ENCODE assay signal across 1 cellular context in the genomic region with DNA sequence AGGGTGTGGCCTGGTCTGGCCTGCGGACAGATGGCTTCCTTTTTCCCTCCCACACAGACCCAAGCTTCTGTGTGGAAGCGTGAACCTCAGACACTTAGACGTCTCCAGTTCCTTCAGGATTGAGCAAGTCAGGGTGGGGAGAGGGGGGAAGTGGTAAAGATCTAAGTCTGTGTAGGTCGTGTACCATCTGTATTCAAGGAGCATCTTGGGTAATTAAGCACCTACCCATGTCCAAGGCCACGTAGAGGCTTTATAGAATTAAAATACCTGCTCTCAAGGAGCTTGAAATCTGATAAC.
TF ChIP-seq lines count a peak whose summit lies in the region.

No MANE protein-coding gene starts in this region.

TF ChIP-seq in IMR-90, 13 proteins besides CTCF, POLR2A, EP300 and RAD21:
- TF ChIP-seq, protein P1, sequence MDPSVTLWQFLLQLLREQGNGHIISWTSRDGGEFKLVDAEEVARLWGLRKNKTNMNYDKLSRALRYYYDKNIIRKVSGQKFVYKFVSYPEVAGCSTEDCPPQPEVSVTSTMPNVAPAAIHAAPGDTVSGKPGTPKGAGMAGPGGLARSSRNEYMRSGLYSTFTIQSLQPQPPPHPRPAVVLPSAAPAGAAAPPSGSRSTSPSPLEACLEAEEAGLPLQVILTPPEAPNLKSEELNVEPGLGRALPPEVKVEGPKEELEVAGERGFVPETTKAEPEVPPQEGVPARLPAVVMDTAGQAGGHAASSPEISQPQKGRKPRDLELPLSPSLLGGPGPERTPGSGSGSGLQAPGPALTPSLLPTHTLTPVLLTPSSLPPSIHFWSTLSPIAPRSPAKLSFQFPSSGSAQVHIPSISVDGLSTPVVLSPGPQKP (IDR thresholded peaks at IDR 0.05; ENCODE audit: borderline replicate concordance, low read depth, low read length): no peak
- TF ChIP-seq MXI1 (IDR thresholded peaks at IDR 0.05; ENCODE audit: borderline replicate concordance, low read depth, low read length) (no peak), BHLHE40 (IDR thresholded peaks at IDR 0.05; ENCODE audit: low read depth, low read length) (no peak), RCOR1 (IDR thresholded peaks at IDR 0.05; ENCODE audit: insufficient replicate concordance, low read length) (no peak), NFE2L2 (IDR thresholded peaks at IDR 0.05; ENCODE audit: low read depth, low read length) (no peak), CHD1 (IDR thresholded peaks at IDR 0.05; ENCODE audit: low read depth, low read length) (no peak), RFX5 (IDR thresholded peaks at IDR 0.05; ENCODE audit: low read depth, low read length) (no peak), CEBPB (IDR thresholded peaks at IDR 0.05; ENCODE audit: low read depth, low read length) (no peak), MAZ (IDR thresholded peaks at IDR 0.05; ENCODE audit: borderline replicate concordance, low read depth, low read length) (no peak), MAFK (IDR thresholded peaks at IDR 0.05; ENCODE audit: low read depth, low read length) (no peak), FOS (IDR thresholded peaks at IDR 0.05; ENCODE audit: low read depth, low read length) (no peak), SMC3 (IDR thresholded peaks at IDR 0.05; ENCODE audit: low read depth, low read length) (no peak)
- TF ChIP-seq, protein P2, sequence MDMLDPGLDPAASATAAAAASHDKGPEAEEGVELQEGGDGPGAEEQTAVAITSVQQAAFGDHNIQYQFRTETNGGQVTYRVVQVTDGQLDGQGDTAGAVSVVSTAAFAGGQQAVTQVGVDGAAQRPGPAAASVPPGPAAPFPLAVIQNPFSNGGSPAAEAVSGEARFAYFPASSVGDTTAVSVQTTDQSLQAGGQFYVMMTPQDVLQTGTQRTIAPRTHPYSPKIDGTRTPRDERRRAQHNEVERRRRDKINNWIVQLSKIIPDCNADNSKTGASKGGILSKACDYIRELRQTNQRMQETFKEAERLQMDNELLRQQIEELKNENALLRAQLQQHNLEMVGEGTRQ (IDR thresholded peaks at IDR 0.05; ENCODE audit: low read depth, low read length): no peak
